In the genomic region with DNA sequence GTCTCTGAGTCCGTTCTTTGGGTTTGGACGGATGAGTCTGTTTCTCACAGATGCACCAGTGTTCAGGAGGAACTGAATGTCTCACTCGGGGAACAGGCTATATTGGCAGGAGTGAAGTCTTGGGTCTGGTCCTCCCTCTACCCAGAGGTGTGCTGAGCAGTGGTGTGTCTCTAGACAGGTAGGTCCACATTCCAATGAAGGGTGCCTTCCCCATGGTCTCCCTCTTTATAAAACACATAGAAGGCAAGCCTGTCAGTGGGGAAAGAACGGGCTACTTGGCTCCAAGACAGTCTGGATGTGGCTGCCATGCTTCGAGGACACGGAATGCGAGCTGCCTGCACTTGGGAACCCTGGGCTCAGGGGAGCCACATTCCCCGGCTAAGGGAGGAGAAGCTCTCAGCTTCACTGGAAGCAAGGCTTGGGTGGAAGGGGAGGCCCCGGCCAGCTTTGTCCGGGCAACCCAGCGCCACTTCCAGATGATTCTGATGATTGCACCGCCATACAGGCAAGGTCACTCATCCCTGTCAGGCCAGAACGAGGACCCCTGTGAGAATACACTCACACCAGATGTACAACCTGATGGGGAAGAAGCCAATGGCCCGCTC, we compare ENCODE assay signal across 1 cellular context.
TF ChIP-seq lines count a peak whose summit lies in the region.

No MANE protein-coding gene starts in this region.

TF ChIP-seq in H1, 55 proteins besides CTCF, POLR2A, EP300 and RAD21:
- TF ChIP-seq, protein P1, sequence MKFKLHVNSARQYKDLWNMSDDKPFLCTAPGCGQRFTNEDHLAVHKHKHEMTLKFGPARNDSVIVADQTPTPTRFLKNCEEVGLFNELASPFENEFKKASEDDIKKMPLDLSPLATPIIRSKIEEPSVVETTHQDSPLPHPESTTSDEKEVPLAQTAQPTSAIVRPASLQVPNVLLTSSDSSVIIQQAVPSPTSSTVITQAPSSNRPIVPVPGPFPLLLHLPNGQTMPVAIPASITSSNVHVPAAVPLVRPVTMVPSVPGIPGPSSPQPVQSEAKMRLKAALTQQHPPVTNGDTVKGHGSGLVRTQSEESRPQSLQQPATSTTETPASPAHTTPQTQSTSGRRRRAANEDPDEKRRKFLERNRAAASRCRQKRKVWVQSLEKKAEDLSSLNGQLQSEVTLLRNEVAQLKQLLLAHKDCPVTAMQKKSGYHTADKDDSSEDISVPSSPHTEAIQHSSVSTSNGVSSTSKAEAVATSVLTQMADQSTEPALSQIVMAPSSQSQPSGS (IDR thresholded peaks at IDR 0.05; ENCODE audit: low read length) = no peak
- TF ChIP-seq POLR2AphosphoS5 (IDR thresholded peaks at IDR 0.05; ENCODE audit: low read depth, low read length) = no peak
- TF ChIP-seq FOSL1 (IDR thresholded peaks at IDR 0.05; ENCODE audit: insufficient read depth, low read depth, low read length) = no peak
- no peak for TF ChIP-seq CTBP2 (IDR thresholded peaks at IDR 0.05; ENCODE audit: borderline replicate concordance, insufficient read depth, insufficient read length, low read length)
- no peak for TF ChIP-seq SP1 (IDR thresholded peaks at IDR 0.05; ENCODE audit: low read depth, low read length)
- TF ChIP-seq RNF2 (IDR thresholded peaks at IDR 0.05; ENCODE audit: borderline replicate concordance, low read depth, low read length, missing control alignments, poor library complexity, severe bottlenecking) = no peak
- no peak for TF ChIP-seq JUND (IDR thresholded peaks at IDR 0.05; ENCODE audit: low read length)
- no peak for TF ChIP-seq E2F6 (IDR thresholded peaks at IDR 0.05)
- TF ChIP-seq CEBPB (IDR thresholded peaks at IDR 0.05; ENCODE audit: low read depth, low read length) = no peak
- TF ChIP-seq, protein P2, sequence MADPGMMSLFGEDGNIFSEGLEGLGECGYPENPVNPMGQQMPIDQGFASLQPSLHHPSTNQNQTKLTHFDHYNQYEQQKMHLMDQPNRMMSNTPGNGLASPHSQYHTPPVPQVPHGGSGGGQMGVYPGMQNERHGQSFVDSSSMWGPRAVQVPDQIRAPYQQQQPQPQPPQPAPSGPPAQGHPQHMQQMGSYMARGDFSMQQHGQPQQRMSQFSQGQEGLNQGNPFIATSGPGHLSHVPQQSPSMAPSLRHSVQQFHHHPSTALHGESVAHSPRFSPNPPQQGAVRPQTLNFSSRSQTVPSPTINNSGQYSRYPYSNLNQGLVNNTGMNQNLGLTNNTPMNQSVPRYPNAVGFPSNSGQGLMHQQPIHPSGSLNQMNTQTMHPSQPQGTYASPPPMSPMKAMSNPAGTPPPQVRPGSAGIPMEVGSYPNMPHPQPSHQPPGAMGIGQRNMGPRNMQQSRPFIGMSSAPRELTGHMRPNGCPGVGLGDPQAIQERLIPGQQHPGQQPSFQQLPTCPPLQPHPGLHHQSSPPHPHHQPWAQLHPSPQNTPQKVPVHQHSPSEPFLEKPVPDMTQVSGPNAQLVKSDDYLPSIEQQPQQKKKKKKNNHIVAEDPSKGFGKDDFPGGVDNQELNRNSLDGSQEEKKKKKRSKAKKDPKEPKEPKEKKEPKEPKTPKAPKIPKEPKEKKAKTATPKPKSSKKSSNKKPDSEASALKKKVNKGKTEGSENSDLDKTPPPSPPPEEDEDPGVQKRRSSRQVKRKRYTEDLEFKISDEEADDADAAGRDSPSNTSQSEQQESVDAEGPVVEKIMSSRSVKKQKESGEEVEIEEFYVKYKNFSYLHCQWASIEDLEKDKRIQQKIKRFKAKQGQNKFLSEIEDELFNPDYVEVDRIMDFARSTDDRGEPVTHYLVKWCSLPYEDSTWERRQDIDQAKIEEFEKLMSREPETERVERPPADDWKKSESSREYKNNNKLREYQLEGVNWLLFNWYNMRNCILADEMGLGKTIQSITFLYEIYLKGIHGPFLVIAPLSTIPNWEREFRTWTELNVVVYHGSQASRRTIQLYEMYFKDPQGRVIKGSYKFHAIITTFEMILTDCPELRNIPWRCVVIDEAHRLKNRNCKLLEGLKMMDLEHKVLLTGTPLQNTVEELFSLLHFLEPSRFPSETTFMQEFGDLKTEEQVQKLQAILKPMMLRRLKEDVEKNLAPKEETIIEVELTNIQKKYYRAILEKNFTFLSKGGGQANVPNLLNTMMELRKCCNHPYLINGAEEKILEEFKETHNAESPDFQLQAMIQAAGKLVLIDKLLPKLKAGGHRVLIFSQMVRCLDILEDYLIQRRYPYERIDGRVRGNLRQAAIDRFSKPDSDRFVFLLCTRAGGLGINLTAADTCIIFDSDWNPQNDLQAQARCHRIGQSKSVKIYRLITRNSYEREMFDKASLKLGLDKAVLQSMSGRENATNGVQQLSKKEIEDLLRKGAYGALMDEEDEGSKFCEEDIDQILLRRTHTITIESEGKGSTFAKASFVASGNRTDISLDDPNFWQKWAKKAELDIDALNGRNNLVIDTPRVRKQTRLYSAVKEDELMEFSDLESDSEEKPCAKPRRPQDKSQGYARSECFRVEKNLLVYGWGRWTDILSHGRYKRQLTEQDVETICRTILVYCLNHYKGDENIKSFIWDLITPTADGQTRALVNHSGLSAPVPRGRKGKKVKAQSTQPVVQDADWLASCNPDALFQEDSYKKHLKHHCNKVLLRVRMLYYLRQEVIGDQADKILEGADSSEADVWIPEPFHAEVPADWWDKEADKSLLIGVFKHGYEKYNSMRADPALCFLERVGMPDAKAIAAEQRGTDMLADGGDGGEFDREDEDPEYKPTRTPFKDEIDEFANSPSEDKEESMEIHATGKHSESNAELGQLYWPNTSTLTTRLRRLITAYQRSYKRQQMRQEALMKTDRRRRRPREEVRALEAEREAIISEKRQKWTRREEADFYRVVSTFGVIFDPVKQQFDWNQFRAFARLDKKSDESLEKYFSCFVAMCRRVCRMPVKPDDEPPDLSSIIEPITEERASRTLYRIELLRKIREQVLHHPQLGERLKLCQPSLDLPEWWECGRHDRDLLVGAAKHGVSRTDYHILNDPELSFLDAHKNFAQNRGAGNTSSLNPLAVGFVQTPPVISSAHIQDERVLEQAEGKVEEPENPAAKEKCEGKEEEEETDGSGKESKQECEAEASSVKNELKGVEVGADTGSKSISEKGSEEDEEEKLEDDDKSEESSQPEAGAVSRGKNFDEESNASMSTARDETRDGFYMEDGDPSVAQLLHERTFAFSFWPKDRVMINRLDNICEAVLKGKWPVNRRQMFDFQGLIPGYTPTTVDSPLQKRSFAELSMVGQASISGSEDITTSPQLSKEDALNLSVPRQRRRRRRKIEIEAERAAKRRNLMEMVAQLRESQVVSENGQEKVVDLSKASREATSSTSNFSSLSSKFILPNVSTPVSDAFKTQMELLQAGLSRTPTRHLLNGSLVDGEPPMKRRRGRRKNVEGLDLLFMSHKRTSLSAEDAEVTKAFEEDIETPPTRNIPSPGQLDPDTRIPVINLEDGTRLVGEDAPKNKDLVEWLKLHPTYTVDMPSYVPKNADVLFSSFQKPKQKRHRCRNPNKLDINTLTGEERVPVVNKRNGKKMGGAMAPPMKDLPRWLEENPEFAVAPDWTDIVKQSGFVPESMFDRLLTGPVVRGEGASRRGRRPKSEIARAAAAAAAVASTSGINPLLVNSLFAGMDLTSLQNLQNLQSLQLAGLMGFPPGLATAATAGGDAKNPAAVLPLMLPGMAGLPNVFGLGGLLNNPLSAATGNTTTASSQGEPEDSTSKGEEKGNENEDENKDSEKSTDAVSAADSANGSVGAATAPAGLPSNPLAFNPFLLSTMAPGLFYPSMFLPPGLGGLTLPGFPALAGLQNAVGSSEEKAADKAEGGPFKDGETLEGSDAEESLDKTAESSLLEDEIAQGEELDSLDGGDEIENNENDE (IDR thresholded peaks at IDR 0.05; ENCODE audit: insufficient replicate concordance, low read length) = no peak
- TF ChIP-seq TEAD4 (IDR thresholded peaks at IDR 0.05; ENCODE audit: low read depth, low read length) = no peak
- TF ChIP-seq KDM5A (IDR thresholded peaks at IDR 0.05; ENCODE audit: low read length) = no peak
